In the genomic region with DNA sequence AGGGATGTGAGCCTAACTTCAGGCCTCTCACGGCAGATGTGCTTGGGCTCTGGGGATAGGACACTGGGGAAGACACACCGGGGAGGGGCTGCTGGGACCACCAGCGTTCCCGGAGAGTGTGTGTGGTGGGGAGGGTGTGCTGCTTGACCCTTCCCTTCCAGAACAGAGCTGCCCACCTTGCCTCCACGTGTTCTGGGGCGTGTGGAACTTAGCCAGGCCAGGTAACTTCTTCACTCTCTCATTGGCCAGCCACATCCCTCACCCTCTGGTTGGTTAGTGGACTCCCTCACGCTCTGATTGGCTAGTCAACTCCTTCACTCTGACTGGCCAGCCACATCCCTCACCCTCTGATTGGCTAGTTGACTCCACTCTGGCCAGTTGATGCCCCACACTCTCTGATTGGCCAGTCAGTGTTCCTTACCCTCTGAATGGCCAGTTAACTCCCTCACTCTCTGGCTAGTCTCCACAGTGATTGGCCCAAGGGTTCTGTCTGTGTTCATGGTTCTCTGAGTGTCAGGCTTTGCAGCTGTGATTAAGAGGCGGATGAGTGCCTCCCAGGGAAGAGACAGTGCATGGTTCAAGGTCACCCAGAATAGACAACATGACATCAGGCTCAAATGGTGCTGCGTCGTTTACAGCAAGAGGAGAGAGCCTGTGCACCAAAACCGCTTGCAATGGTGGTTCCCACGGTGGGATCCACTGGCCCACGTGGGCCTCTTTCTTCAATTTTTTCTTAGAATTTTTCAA, we compare ENCODE assay signal across 9 cellular contexts. TPM values are rescaled to one million over a fixed set of nuclear protein-coding genes. Genes with fewer than 3 reads are reported as not detected.
DNase-seq lines count a peak whose midpoint lies in the region; ATAC-seq, FAIRE-seq and TF ChIP-seq lines count a peak whose summit lies in the region.
"Had no signal": no experiment of that assay in that cellular context is flagged by ENCODE, and none has a peak within 500 bp of the region (broad histone marks: within the 10 kb centered on the region; RNA-seq: fewer than 3 reads in every experiment).

No MANE protein-coding gene starts in this region.

- H3K9ac ChIP-seq in OCI-LY1 (ENCODE audit: low read length) (no peak overlapping the region; the same call in 1 of the 2 replicates), fibroblast of lung (ENCODE audit: insufficient read depth, low read length) (no peak overlapping the region)

- no peaks in the 10 kb centered on the region for H3K9me3 ChIP-seq in OCI-LY1 (ENCODE audit: low read length)
- H3K9me3 ChIP-seq in fibroblast of lung (ENCODE audit: control insufficient read depth, insufficient read depth, low read depth, low read length): no peaks in the 10 kb centered on the region
- no peaks in the 10 kb centered on the region for H3K9me3 ChIP-seq in small intestine (ENCODE audit: control insufficient read depth, low read depth)

- H4K20me1 ChIP-seq in OCI-LY1 (ENCODE audit: insufficient read depth, low read length): no peaks in the 10 kb centered on the region
- no peaks in the 10 kb centered on the region for H4K20me1 ChIP-seq in fibroblast of lung (ENCODE audit: control insufficient read depth, extremely low read depth, insufficient read depth, low read length)

- TF ChIP-seq CTCF in OCI-LY1 (IDR thresholded peaks at IDR 0.05; ENCODE audit: low read length) (no peak), fibroblast of lung (conservative IDR thresholded peaks at IDR 0.05 in 1 of 2, IDR thresholded peaks at IDR 0.05 in 1 of 2; ENCODE audit: low read depth in 1 of 2, low read length in 2 of 2) (no peak)

- H3K4me2 ChIP-seq in OCI-LY1 (ENCODE audit: low read length) (peak overlapping the region; percentile 15; the same call in 1 of the 2 replicates), fibroblast of lung (ENCODE audit: extremely low read depth, insufficient read depth, low read length) (no peak overlapping the region)

- H3K79me2 ChIP-seq in OCI-LY1 (ENCODE audit: insufficient read depth, low read length) (no peaks in the 10 kb centered on the region), fibroblast of lung (ENCODE audit: control insufficient read depth, insufficient read depth, low read length) (no peaks in the 10 kb centered on the region)

- H2AFZ ChIP-seq in OCI-LY1 (ENCODE audit: low read length) (no peak overlapping the region), fibroblast of lung (ENCODE audit: low read length) (no peak overlapping the region)

- peak overlapping the region; percentile 95 for H3K27ac ChIP-seq in OCI-LY1 (ENCODE audit: low read depth, low read length, poor library complexity, severe bottlenecking)
- H3K27ac ChIP-seq in fibroblast of lung (ENCODE audit: insufficient read depth, low read length): no peak overlapping the region
- no peak overlapping the region for H3K27ac ChIP-seq in small intestine (ENCODE audit: low read depth in 1 of 2, low read length in 1 of 2)

- no peaks in the 10 kb centered on the region; the same call in 1 of the 2 replicates for H3F3A ChIP-seq in OCI-LY1 (ENCODE audit: insufficient read depth, low read length)

- DNase-seq in SKM-1 treated with dmso at 0.1 percent for 144 hours (lab: John Stamatoyannopoulos, UW; ENCODE audit: unreplicated experiment): peak; percentile 8
- no peak for DNase-seq in SKM-1 (lab: John Stamatoyannopoulos, UW; ENCODE audit: unreplicated experiment)
- peak; percentile 47 to 59 for DNase-seq in fibroblast of lung (ENCODE audit: low read depth in 2 of 2)
- DNase-seq in small intestine: peak; percentile 14
- no peak for DNase-seq in activated CD4-positive, alpha-beta T cell treated with anti-CD3 and anti-CD28 coated beads for 1 hour
- no peak for DNase-seq in DMS79 (lab: John Stamatoyannopoulos, UW)
- DNase-seq: DND-41 had no signal

- H3K4me3 ChIP-seq in OCI-LY1 (ENCODE audit: low read depth, low read length, poor library complexity, severe bottlenecking) (no peak overlapping the region), fibroblast of lung (replicated peaks in 1 of 4; ENCODE audit: control extremely low read depth in 1 of 4, insufficient read depth in 1 of 4, low read depth in 3 of 4, low read length in 4 of 4) (no peak overlapping the region), small intestine (ENCODE audit: low read depth in 1 of 2, low read length in 2 of 2) (no peak overlapping the region)

- H3K4me1 ChIP-seq in OCI-LY1 (ENCODE audit: insufficient read depth, low read length, severe bottlenecking): peaks cover 62% of the 10 kb centered on the region
- no peaks in the 10 kb centered on the region for H3K4me1 ChIP-seq in fibroblast of lung (ENCODE audit: control insufficient read depth, extremely low read depth, insufficient read depth, low read length)
- H3K4me1 ChIP-seq in small intestine (ENCODE audit: control insufficient read depth in 2 of 2, insufficient read depth in 1 of 2, low read depth in 1 of 2, low read length in 1 of 2): no peaks in the 10 kb centered on the region

- 66 to 82% (median 71%) methylated on average over 13 of the region's 13 CpGs for WGBS in small intestine, 3 donors

- FAIRE-seq in small intestine (lab: Jason Lieb, UNC): no peak

- H3K36me3 ChIP-seq in OCI-LY1 (ENCODE audit: insufficient read depth, low read length) (no peaks in the 10 kb centered on the region), fibroblast of lung (ENCODE audit: control insufficient read depth, insufficient read depth, low read length) (no peaks in the 10 kb centered on the region), small intestine (ENCODE audit: control insufficient read depth in 2 of 2, insufficient read depth in 2 of 2, low read length in 2 of 2) (no peaks in the 10 kb centered on the region)

- H3K9me2 ChIP-seq in OCI-LY1 (ENCODE audit: low read depth, low read length): no peaks in the 10 kb centered on the region

- H3K27me3 ChIP-seq in OCI-LY1 (ENCODE audit: insufficient read depth, low read length) (no peaks in the 10 kb centered on the region), fibroblast of lung (ENCODE audit: control insufficient read depth, insufficient read depth, low read length) (peaks cover 3% of the 10 kb centered on the region), small intestine (ENCODE audit: control insufficient read depth in 2 of 2, insufficient read depth in 2 of 2, low read length in 2 of 2) (no peaks in the 10 kb centered on the region)

- ATAC-seq in GM18873 (IDR thresholded peaks at IDR 0.05; ENCODE audit: low FRiP score, unreplicated experiment): no peak

RNA-seq across cellular contexts. Expression of a gene that starts 10.0 kb away (rescaled TPM):
- not detected in 2 replicates for total RNA-seq in fibroblast of lung
- polyA plus RNA-seq in fibroblast of lung (not detected in 2 replicates), small intestine (not detected)
- polyA plus RNA-seq in fibroblast of lung (2012): not detected in 2 replicates
- polyA minus RNA-seq in fibroblast of lung (ENCODE audit: low replicate concordance): not detected in 2 replicates

RNA-seq across cellular contexts. Expression of a gene that starts 27.4 kb away (rescaled TPM):
- total RNA-seq in fibroblast of lung: 3.6 and 28.6 TPM in 2 replicates
- polyA plus RNA-seq in fibroblast of lung: 11.1 and 55.0 TPM in 2 replicates
- 13.3 and 58.6 TPM in 2 replicates for polyA plus RNA-seq in fibroblast of lung (2012)
- polyA minus RNA-seq in fibroblast of lung (ENCODE audit: low replicate concordance): 6.2 and 39.1 TPM in 2 replicates
- polyA plus RNA-seq in small intestine: 10 to 100 TPM in 1 of 3 donors, 1 to 10 TPM in 2; 2.2 to 40.6 (median 4.0) TPM

RNA-seq across cellular contexts. Expression of a gene that starts 54.3 kb away (rescaled TPM):
- 24.1 and 29.2 TPM in 2 replicates for total RNA-seq in fibroblast of lung
- polyA plus RNA-seq in fibroblast of lung (20.9 and 28.1 TPM in 2 replicates), small intestine (10 to 100 TPM; 24.0 to 45.2 (median 32.2) TPM)
- 24.8 and 38.7 TPM in 2 replicates for polyA plus RNA-seq in fibroblast of lung (2012)
- polyA minus RNA-seq in fibroblast of lung (ENCODE audit: low replicate concordance): 25.2 and 49.0 TPM in 2 replicates

RNA-seq across cellular contexts. Expression of a gene that starts 54.6 kb away (rescaled TPM):
- 7.7 and 69.2 TPM in 2 replicates for total RNA-seq in fibroblast of lung
- polyA plus RNA-seq in fibroblast of lung (40.6 and 138 TPM in 2 replicates), small intestine (10 to 100 TPM in 2 of 3 donors, 1 to 10 TPM in 1; 6.9 to 60.6 (median 11.6) TPM)
- polyA plus RNA-seq in fibroblast of lung (2012): 52.7 and 151 TPM in 2 replicates
- 125 and 169 TPM in 2 replicates for polyA minus RNA-seq in fibroblast of lung (ENCODE audit: low replicate concordance)

Comparison
In these comparisons a context has a peak if more than half of its experiments do, and no peak if none do; other contexts are left out.
1. DNase-seq: peak in SKM-1 treated with dmso at 0.1 percent for 144 hours (single experiment), fibroblast of lung (2 of 2) and small intestine (single experiment); none in SKM-1 (single experiment), activated CD4-positive, alpha-beta T cell treated with anti-CD3 and anti-CD28 coated beads for 1 hour (single experiment) and DMS79 (single experiment).